In genomic region chr4:65498606-65499005, GRCh38 we compare ENCODE assay signal across 35 cellular contexts.
"Had no signal": no experiment of that assay in that cellular context is flagged by ENCODE, and none has a peak within 500 bp of the region (broad histone marks: within the 10 kb centered on the region; RNA-seq: fewer than 3 reads in every experiment).

No MANE protein-coding gene starts in this region.

- H3K4me3 ChIP-seq: body of pancreas, breast epithelium had no signal

- H3K4me3 Mint-ChIP-seq: activated CD4-positive, alpha-beta memory T cell treated with anti-CD3 and anti-CD28 coated beads, Interleukin-2, amount 10 ng/mL, durations not matched to agents 7 days and 5 days; activated CD4-positive, alpha-beta T cell treated with anti-CD3 and anti-CD28 coated beads for 36 hours; activated CD4-positive, alpha-beta T cell treated with anti-CD3 and anti-CD28 coated beads, Interleukin-2, amount 10 ng/mL, durations not matched to agents 7 days and 5 days; activated CD8-positive, alpha-beta memory T cell treated with anti-CD3 and anti-CD28 coated beads, Interleukin-2, amount 10 ng/mL, durations not matched to agents 7 days and 5 days; activated CD8-positive, alpha-beta T cell treated with anti-CD3 and anti-CD28 coated beads, Interleukin-2, amount 10 ng/mL, durations not matched to agents 7 days and 5 days; activated naive CD4-positive, alpha-beta T cell treated with anti-CD3 and anti-CD28 coated beads, Interleukin-2, amount 10 ng/mL, durations not matched to agents 7 days and 5 days; activated naive CD4-positive, alpha-beta T cell treated with anti-CD3 and anti-CD28 coated beads, Interleukin-2, amount 50 U/mL, for 24 hours; activated naive CD8-positive, alpha-beta T cell; activated naive CD8-positive, alpha-beta T cell treated with anti-CD3 and anti-CD28 coated beads, Interleukin-2, amount 10 ng/mL, durations not matched to agents 7 days and 5 days; activated naive CD8-positive, alpha-beta T cell treated with anti-CD3 and anti-CD28 coated beads, Interleukin-2, amount 50 U/mL, for 24 hours; activated T-cell treated with anti-CD3 and anti-CD28 coated beads, Interleukin-2, amount 50 U/mL, for 24 hours; T-helper 1 cell treated with Interleukin-12 subunit alpha and Interleukin-12 subunit beta and Interleukin-4 antibody, amounts not matched to agents 30 μg/mL and 1 μg/mL, for 36 hours; T-helper 2 cell treated with Interferon-gamma antibody and Interleukin-4, amounts not matched to agents 5 μg/mL and 100 μg/mL, for 36 hours; WTC11 had no signal

- H3K36me3 Mint-ChIP-seq: activated CD8-positive, alpha-beta memory T cell treated with anti-CD3 and anti-CD28 coated beads, Interleukin-2, amount 10 ng/mL, durations not matched to agents 7 days and 5 days; activated naive CD4-positive, alpha-beta T cell treated with anti-CD3 and anti-CD28 coated beads, Interleukin-2, amount 10 ng/mL, durations not matched to agents 7 days and 5 days; activated naive CD4-positive, alpha-beta T cell treated with anti-CD3 and anti-CD28 coated beads, Interleukin-2, amount 50 U/mL, for 24 hours; activated naive CD8-positive, alpha-beta T cell; activated naive CD8-positive, alpha-beta T cell treated with anti-CD3 and anti-CD28 coated beads, Interleukin-2, amount 10 ng/mL, durations not matched to agents 7 days and 5 days; WTC11 had no signal

- H3K4me1 Mint-ChIP-seq: activated CD4-positive, alpha-beta memory T cell treated with anti-CD3 and anti-CD28 coated beads, Interleukin-2, amount 10 ng/mL, durations not matched to agents 7 days and 5 days; activated CD4-positive, alpha-beta T cell treated with anti-CD3 and anti-CD28 coated beads for 36 hours; activated CD4-positive, alpha-beta T cell treated with anti-CD3 and anti-CD28 coated beads, Interleukin-2, amount 10 ng/mL, durations not matched to agents 7 days and 5 days; activated CD8-positive, alpha-beta memory T cell treated with anti-CD3 and anti-CD28 coated beads, Interleukin-2, amount 10 ng/mL, durations not matched to agents 7 days and 5 days; activated naive CD4-positive, alpha-beta T cell treated with anti-CD3 and anti-CD28 coated beads, Interleukin-2, amount 10 ng/mL, durations not matched to agents 7 days and 5 days; activated naive CD4-positive, alpha-beta T cell treated with anti-CD3 and anti-CD28 coated beads, Interleukin-2, amount 50 U/mL, for 24 hours; activated naive CD8-positive, alpha-beta T cell treated with anti-CD3 and anti-CD28 coated beads, Interleukin-2, amount 10 ng/mL, durations not matched to agents 7 days and 5 days; activated naive CD8-positive, alpha-beta T cell treated with anti-CD3 and anti-CD28 coated beads, Interleukin-2, amount 50 U/mL, for 24 hours; WTC11 had no signal

- H3K36me3 ChIP-seq: brain microvascular endothelial cell, breast epithelium, WERI-Rb-1 had no signal

- DNase-seq: activated CD4-positive, alpha-beta memory T cell treated with anti-CD3 and anti-CD28 coated beads, Interleukin-2, amount 10 ng/mL, durations not matched to agents 7 days and 5 days; activated CD4-positive, alpha-beta T cell treated with anti-CD3 and anti-CD28 coated beads for 1 hour; activated CD4-positive, alpha-beta T cell treated with anti-CD3 and anti-CD28 coated beads for 36 hours; activated CD4-positive, alpha-beta T cell treated with anti-CD3 and anti-CD28 coated beads for 48 hours; activated CD4-positive, alpha-beta T cell treated with anti-CD3 and anti-CD28 coated beads, Interleukin-2, amount 10 ng/mL, durations not matched to agents 7 days and 5 days; activated CD4-positive, alpha-beta T cell treated with anti-CD3 and anti-CD28 coated beads, Interleukin-2, amount 50 U/mL, for 48 hours; activated CD4-positive, CD25-positive, alpha-beta regulatory T cell; activated CD8-positive, alpha-beta memory T cell treated with anti-CD3 and anti-CD28 coated beads for 24 hours; activated CD8-positive, alpha-beta memory T cell treated with anti-CD3 and anti-CD28 coated beads, Interleukin-2, amount 10 ng/mL, durations not matched to agents 7 days and 5 days; activated CD8-positive, alpha-beta memory T cell treated with anti-CD3 and anti-CD28 coated beads, Interleukin-2, amount 50 U/mL, for 48 hours; activated CD8-positive, alpha-beta T cell treated with anti-CD3 and anti-CD28 coated beads, Interleukin-2, amount 10 ng/mL, durations not matched to agents 7 days and 5 days; activated effector memory CD4-positive, alpha-beta T cell treated with Interleukin-2 at 50 U/mL for 16 hours; activated gamma-delta T cell; activated naive CD4-positive, alpha-beta T cell treated with anti-CD3 and anti-CD28 coated beads, Interleukin-2, amount 10 ng/mL, durations not matched to agents 7 days and 5 days; activated naive CD4-positive, alpha-beta T cell treated with Interleukin-2 at 50 U/mL for 16 hours; activated naive CD8-positive, alpha-beta T cell treated with anti-CD3 and anti-CD28 coated beads, Interleukin-2, amount 10 ng/mL, durations not matched to agents 7 days and 5 days; activated naive CD8-positive, alpha-beta T cell treated with anti-CD3 and anti-CD28 coated beads, Interleukin-2, amount 50 U/mL, for 24 hours; activated T-cell treated with anti-CD3 and anti-CD28 coated beads, Interleukin-2, amount 50 U/mL, for 24 hours; activated T-cell treated with anti-CD3 and anti-CD28 coated beads, Interleukin-2, amount 50 U/mL, for 48 hours; aorta; body of pancreas; brain microvascular endothelial cell; central memory CD4-positive, alpha-beta T cell; T-helper 1 cell; T-helper 2 cell; T-helper 9 cell; WERI-Rb-1 had no signal

- H3K27me3 ChIP-seq: body of pancreas, brain microvascular endothelial cell, breast epithelium had no signal

- H3K9me3 ChIP-seq: body of pancreas, breast epithelium had no signal

- H3K27ac Mint-ChIP-seq: activated CD4-positive, alpha-beta memory T cell treated with anti-CD3 and anti-CD28 coated beads, Interleukin-2, amount 10 ng/mL, durations not matched to agents 7 days and 5 days; activated CD4-positive, alpha-beta T cell treated with anti-CD3 and anti-CD28 coated beads for 36 hours; activated CD4-positive, alpha-beta T cell treated with anti-CD3 and anti-CD28 coated beads, Interleukin-2, amount 10 ng/mL, durations not matched to agents 7 days and 5 days; activated CD8-positive, alpha-beta memory T cell treated with anti-CD3 and anti-CD28 coated beads, Interleukin-2, amount 10 ng/mL, durations not matched to agents 7 days and 5 days; activated CD8-positive, alpha-beta T cell treated with anti-CD3 and anti-CD28 coated beads, Interleukin-2, amount 10 ng/mL, durations not matched to agents 7 days and 5 days; activated naive CD4-positive, alpha-beta T cell treated with anti-CD3 and anti-CD28 coated beads, Interleukin-2, amount 10 ng/mL, durations not matched to agents 7 days and 5 days; activated naive CD4-positive, alpha-beta T cell treated with anti-CD3 and anti-CD28 coated beads, Interleukin-2, amount 50 U/mL, for 24 hours; activated naive CD8-positive, alpha-beta T cell; activated naive CD8-positive, alpha-beta T cell treated with anti-CD3 and anti-CD28 coated beads, Interleukin-2, amount 10 ng/mL, durations not matched to agents 7 days and 5 days; activated naive CD8-positive, alpha-beta T cell treated with anti-CD3 and anti-CD28 coated beads, Interleukin-2, amount 50 U/mL, for 24 hours; activated T-cell treated with anti-CD3 and anti-CD28 coated beads, Interleukin-2, amount 50 U/mL, for 24 hours; activated T-helper 2 cell treated with anti-CD3 and anti-CD28 coated beads, Interferon-gamma antibody, Interleukin-2, Interleukin-4, amounts not matched to agents 10 μg/mL and 5 μg/mL and 100 μg/mL, durations not matched to agents 14 hours and 24 hours and 36 hours; T-helper 1 cell treated with Interleukin-12 subunit alpha and Interleukin-12 subunit beta and Interleukin-4 antibody, amounts not matched to agents 30 μg/mL and 1 μg/mL, for 36 hours; T-helper 2 cell treated with Interferon-gamma antibody and Interleukin-4, amounts not matched to agents 5 μg/mL and 100 μg/mL, for 36 hours; WTC11 had no signal

- H3K9me3 Mint-ChIP-seq: activated naive CD4-positive, alpha-beta T cell treated with anti-CD3 and anti-CD28 coated beads, Interleukin-2, amount 10 ng/mL, durations not matched to agents 7 days and 5 days; T-helper 1 cell treated with Interleukin-12 subunit alpha and Interleukin-12 subunit beta and Interleukin-4 antibody, amounts not matched to agents 30 μg/mL and 1 μg/mL, for 36 hours had no signal

- H3K27ac ChIP-seq: body of pancreas, brain microvascular endothelial cell, breast epithelium, WERI-Rb-1 had no signal

- H3K27me3 Mint-ChIP-seq: activated CD4-positive, alpha-beta memory T cell treated with anti-CD3 and anti-CD28 coated beads, Interleukin-2, amount 10 ng/mL, durations not matched to agents 7 days and 5 days; activated CD4-positive, alpha-beta T cell treated with anti-CD3 and anti-CD28 coated beads for 36 hours; activated CD4-positive, alpha-beta T cell treated with anti-CD3 and anti-CD28 coated beads, Interleukin-2, amount 10 ng/mL, durations not matched to agents 7 days and 5 days; activated CD8-positive, alpha-beta memory T cell treated with anti-CD3 and anti-CD28 coated beads, Interleukin-2, amount 10 ng/mL, durations not matched to agents 7 days and 5 days; activated naive CD4-positive, alpha-beta T cell treated with anti-CD3 and anti-CD28 coated beads, Interleukin-2, amount 10 ng/mL, durations not matched to agents 7 days and 5 days; activated naive CD4-positive, alpha-beta T cell treated with anti-CD3 and anti-CD28 coated beads, Interleukin-2, amount 50 U/mL, for 24 hours; activated naive CD8-positive, alpha-beta T cell; activated naive CD8-positive, alpha-beta T cell treated with anti-CD3 and anti-CD28 coated beads, Interleukin-2, amount 10 ng/mL, durations not matched to agents 7 days and 5 days; activated naive CD8-positive, alpha-beta T cell treated with anti-CD3 and anti-CD28 coated beads, Interleukin-2, amount 50 U/mL, for 24 hours; activated T-cell treated with anti-CD3 and anti-CD28 coated beads, Interleukin-2, amount 50 U/mL, for 24 hours had no signal

- H3K4me1 ChIP-seq: body of pancreas, breast epithelium had no signal

- ATAC-seq: activated CD4-positive, alpha-beta T cell treated with anti-CD3 and anti-CD28 coated beads for 36 hours; activated CD4-positive, CD25-positive, alpha-beta regulatory T cell treated with anti-CD3 and anti-CD28 coated beads, Interleukin-2, amount 50 U/mL, for 24 hours; activated CD8-positive, alpha-beta memory T cell treated with anti-CD3 and anti-CD28 coated beads, Interleukin-2, amount 10 ng/mL, durations not matched to agents 7 days and 5 days; activated CD8-positive, alpha-beta T cell treated with anti-CD3 and anti-CD28 coated beads, Interleukin-2, amount 10 ng/mL, durations not matched to agents 7 days and 5 days; activated naive CD8-positive, alpha-beta T cell treated with anti-CD3 and anti-CD28 coated beads, Interleukin-2, amount 50 U/mL, for 24 hours; body of pancreas; WTC11 had no signal
